In the genomic region with DNA sequence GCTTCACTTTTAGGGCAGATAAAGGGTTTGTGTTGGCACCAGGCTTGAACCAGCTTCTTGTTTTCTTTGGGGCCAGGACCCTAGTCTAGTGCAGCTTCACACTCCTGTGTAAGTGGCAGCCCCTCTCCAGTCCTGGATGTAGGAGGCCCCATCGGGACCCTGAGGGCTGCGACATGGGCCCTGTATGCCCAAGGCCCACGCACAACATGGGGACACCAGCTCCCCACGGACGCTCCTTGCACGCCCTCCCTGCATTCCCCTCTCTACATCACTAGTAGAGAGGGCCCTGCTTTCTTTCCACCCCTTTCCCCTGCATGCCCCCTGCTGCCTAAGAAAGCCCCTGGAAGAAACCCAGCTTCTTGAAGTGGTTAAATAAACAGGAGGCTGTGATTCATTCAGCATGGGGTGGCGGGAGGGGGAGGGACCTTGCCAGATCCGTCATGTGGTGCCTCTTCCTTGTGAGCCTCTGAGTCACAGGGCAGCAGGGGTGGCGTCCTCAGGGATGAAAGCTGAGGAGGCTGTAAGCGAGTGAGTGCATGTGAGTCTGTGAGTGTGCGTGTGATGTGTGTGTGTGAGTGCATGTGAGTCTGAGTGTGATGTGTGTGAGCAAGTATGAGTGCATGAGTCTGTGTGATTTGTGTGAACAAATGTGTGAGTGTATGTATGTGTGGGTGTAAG, we compare ENCODE assay signal across 1 cellular context.
TF ChIP-seq lines count a peak whose summit lies in the region.

No MANE protein-coding gene starts in this region.

TF ChIP-seq in HepG2, 621 proteins besides CTCF, POLR2A, EP300 and RAD21 (continued from another document):
- TF ChIP-seq, protein P1, sequence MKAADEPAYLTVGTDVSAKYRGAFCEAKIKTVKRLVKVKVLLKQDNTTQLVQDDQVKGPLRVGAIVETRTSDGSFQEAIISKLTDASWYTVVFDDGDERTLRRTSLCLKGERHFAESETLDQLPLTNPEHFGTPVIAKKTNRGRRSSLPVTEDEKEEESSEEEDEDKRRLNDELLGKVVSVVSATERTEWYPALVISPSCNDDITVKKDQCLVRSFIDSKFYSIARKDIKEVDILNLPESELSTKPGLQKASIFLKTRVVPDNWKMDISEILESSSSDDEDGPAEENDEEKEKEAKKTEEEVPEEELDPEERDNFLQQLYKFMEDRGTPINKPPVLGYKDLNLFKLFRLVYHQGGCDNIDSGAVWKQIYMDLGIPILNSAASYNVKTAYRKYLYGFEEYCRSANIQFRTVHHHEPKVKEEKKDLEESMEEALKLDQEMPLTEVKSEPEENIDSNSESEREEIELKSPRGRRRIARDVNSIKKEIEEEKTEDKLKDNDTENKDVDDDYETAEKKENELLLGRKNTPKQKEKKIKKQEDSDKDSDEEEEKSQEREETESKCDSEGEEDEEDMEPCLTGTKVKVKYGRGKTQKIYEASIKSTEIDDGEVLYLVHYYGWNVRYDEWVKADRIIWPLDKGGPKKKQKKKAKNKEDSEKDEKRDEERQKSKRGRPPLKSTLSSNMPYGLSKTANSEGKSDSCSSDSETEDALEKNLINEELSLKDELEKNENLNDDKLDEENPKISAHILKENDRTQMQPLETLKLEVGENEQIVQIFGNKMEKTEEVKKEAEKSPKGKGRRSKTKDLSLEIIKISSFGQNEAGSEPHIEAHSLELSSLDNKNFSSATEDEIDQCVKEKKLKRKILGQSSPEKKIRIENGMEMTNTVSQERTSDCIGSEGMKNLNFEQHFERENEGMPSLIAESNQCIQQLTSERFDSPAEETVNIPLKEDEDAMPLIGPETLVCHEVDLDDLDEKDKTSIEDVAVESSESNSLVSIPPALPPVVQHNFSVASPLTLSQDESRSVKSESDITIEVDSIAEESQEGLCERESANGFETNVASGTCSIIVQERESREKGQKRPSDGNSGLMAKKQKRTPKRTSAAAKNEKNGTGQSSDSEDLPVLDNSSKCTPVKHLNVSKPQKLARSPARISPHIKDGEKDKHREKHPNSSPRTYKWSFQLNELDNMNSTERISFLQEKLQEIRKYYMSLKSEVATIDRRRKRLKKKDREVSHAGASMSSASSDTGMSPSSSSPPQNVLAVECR (CRISPR knock-in tag; IDR thresholded peaks at IDR 0.05; ENCODE audit: borderline replicate concordance), result no peak
- TF ChIP-seq, protein P2, sequence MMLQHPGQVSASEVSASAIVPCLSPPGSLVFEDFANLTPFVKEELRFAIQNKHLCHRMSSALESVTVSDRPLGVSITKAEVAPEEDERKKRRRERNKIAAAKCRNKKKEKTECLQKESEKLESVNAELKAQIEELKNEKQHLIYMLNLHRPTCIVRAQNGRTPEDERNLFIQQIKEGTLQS (CRISPR knock-in tag; IDR thresholded peaks at IDR 0.05), result no peak
- TF ChIP-seq ZKSCAN8 (CRISPR knock-in tag; IDR thresholded peaks at IDR 0.05; ENCODE audit: borderline replicate concordance), result no peak
- TF ChIP-seq FLYWCH1 (CRISPR knock-in tag; IDR thresholded peaks at IDR 0.05), result no peak
- no peak for TF ChIP-seq ZNF605 (CRISPR knock-in tag; IDR thresholded peaks at IDR 0.05)
- TF ChIP-seq ZNF260 (CRISPR knock-in tag; IDR thresholded peaks at IDR 0.05; ENCODE audit: borderline replicate concordance, low read depth), result no peak
- TF ChIP-seq YEATS4 (CRISPR knock-in tag; IDR thresholded peaks at IDR 0.05; ENCODE audit: borderline replicate concordance), result no peak
- no peak for TF ChIP-seq MATR3 (CRISPR knock-in tag; IDR thresholded peaks at IDR 0.05)
